Comparison of ENCODE assay signal across 3 cellular contexts in the genomic region with DNA sequence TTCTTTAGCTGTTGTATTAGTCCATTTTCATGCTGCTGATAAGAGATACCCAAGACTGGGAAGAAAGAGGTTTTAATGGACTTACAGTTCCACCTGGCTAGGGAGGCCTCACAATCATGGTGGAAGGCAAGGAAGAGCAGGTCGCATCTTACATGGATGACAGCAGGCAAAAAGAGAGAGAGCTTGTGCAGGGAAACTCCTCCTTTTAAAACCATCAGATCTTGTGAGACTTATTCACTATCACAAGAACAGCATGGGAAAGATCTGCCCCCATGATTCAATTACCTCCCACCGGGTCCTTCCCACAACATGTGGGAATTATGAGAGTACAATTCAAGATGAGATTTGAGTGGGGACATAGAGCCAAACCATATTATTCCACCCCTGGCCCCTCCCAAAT. TPM values are rescaled to one million over a fixed set of nuclear protein-coding genes. Genes with fewer than 3 reads are reported as not detected.
DNase-seq lines count a peak whose midpoint lies in the region; ATAC-seq, FAIRE-seq and TF ChIP-seq lines count a peak whose summit lies in the region.
"Not testable (repeated sequence)": the region's sequence is repeated elsewhere in the genome, so short reads cannot be mapped to it uniquely, and the experiment has no call there.

No MANE protein-coding gene starts in this region.

- not testable (repeated sequence) for BruUV-seq in K562 (replicated peaks; lab: Mats Ljungman, UMichigan)

- not testable (repeated sequence) for DNase-seq in K562 (ENCODE audit: extremely low read depth in 1 of 4, low spot score in 3 of 4); endodermal cell; endothelial cell (ENCODE audit: low spot score)

- H3K36me3 Mint-ChIP-seq in endodermal cell (ENCODE audit: low read depth) = peaks cover 68% of the 10 kb centered on the region
- peaks cover 54% of the 10 kb centered on the region for H3K36me3 Mint-ChIP-seq in endothelial cell (ENCODE audit: low read depth, unreplicated experiment)

- POLR2A ChIA-PET in K562 (lab: Yijun Ruan, JAX) = interaction anchor here (0.6 to 1.0 kb wide), 2 partner anchors 13 to 54 kb away, joined by 3 to 6 read pairs; no protein-coding TSS in a partner anchor

- H3K9me3 Mint-ChIP-seq in endodermal cell = peaks cover 54% of the 10 kb centered on the region
- H3K9me3 Mint-ChIP-seq in endothelial cell (ENCODE audit: unreplicated experiment) = peaks cover 17% of the 10 kb centered on the region

- in situ Hi-C loops in K562 (cut with MboI) = not testable (repeated sequence)

- H3K4me3 ChIP-seq in K562 = not testable (repeated sequence)
- H3K4me3 ChIP-seq in endodermal cell (ENCODE audit: low read length) = peak overlapping the region; percentile 19

- H3K4me2 ChIP-seq in K562 (ENCODE audit: insufficient read depth, low read length) = not testable (repeated sequence)

- WGBS in K562 (ENCODE audit: insufficient coverage, low coverage, missing lambda C conversion rate) = 43% methylated on average over 2 of the region's 2 CpGs
- WGBS in endodermal cell (ENCODE audit: insufficient coverage in 1 of 2, insufficient read length in 1 of 2), 2 experiments = 60 to 81% methylated on average over 1 to 2 of the region's 2 CpGs

- H3K9me1 ChIP-seq in K562 (ENCODE audit: control insufficient read depth, insufficient read depth, low read length) = not testable (repeated sequence)

- not testable (repeated sequence) for H3K4me3 Mint-ChIP-seq in endodermal cell
- peak overlapping the region; percentile 70 for H3K4me3 Mint-ChIP-seq in endothelial cell (ENCODE audit: unreplicated experiment)

- FAIRE-seq in K562 (lab: Jason Lieb, UNC) = not testable (repeated sequence)

- ATAC-seq in K562 = not testable (repeated sequence)

- H4K20me1 ChIP-seq in K562 (replicated peaks; ENCODE audit: control insufficient read depth, insufficient read depth, low read length) = not testable (repeated sequence)

- not testable (repeated sequence) for H3K27me3 ChIP-seq in K562 (ENCODE audit: control insufficient read depth in 2 of 2, insufficient read depth in 2 of 2, low read length in 2 of 2); endodermal cell (ENCODE audit: control insufficient read depth, insufficient read depth, low read length, poor library complexity, severe bottlenecking)

- H3K79me2 ChIP-seq in K562 (ENCODE audit: control insufficient read depth, insufficient read depth, low read length) = not testable (repeated sequence)

- H3K27ac ChIP-seq in K562 (ENCODE audit: extremely low read depth, low read depth, low read length); endodermal cell (ENCODE audit: low read depth, low read length): not testable (repeated sequence)

- TF ChIP-seq CTCF in K562 (IDR thresholded peaks at IDR 0.05 in 2 of 3, conservative IDR thresholded peaks at IDR 0.05 in 1 of 3; ENCODE audit: insufficient read depth in 2 of 3, low read depth in 1 of 3, low read length in 3 of 3); endodermal cell (conservative IDR thresholded peaks at IDR 0.05); endothelial cell (IDR thresholded peaks at IDR 0.05; ENCODE audit: unreplicated experiment): not testable (repeated sequence)

- intact Hi-C loops in K562 (cut with micrococcal nuclease) = not testable (repeated sequence)

- H3K27ac Mint-ChIP-seq in endodermal cell; endothelial cell (ENCODE audit: unreplicated experiment): not testable (repeated sequence)

- not testable (repeated sequence) for H3K27me3 Mint-ChIP-seq in endodermal cell (ENCODE audit: insufficient read depth); endothelial cell (ENCODE audit: unreplicated experiment)

- TF ChIP-seq POLR2A in K562 (conservative IDR thresholded peaks at IDR 0.05) = not testable (repeated sequence)

- H3K36me3 ChIP-seq in K562 (ENCODE audit: control insufficient read depth, insufficient read depth, low read length) (peaks cover 39% of the 10 kb centered on the region), endodermal cell (ENCODE audit: control insufficient read depth, insufficient read depth, low read length) (peaks cover 61% of the 10 kb centered on the region)

- not testable (repeated sequence) for TF ChIP-seq RAD21 in K562 (CRISPR knock-in tag; conservative IDR thresholded peaks at IDR 0.05 in 1 of 2, IDR thresholded peaks at IDR 0.05 in 1 of 2)

- H2AFZ ChIP-seq in K562 (ENCODE audit: low read depth, low read length) = not testable (repeated sequence)

- not testable (repeated sequence) for H3K4me1 ChIP-seq in K562 (replicated peaks in 1 of 2; ENCODE audit: control insufficient read depth in 2 of 2, insufficient read depth in 2 of 2, low read length in 2 of 2); endodermal cell (ENCODE audit: control insufficient read depth, insufficient read depth, low read length)

- not testable (repeated sequence) for TF ChIP-seq EP300 in K562 (IDR thresholded peaks at IDR 0.05; ENCODE audit: low read length)

- H3K9me3 ChIP-seq in K562 (replicated peaks; ENCODE audit: control insufficient read depth, insufficient read depth, low read depth, low read length) (peaks cover 21% of the 10 kb centered on the region), endodermal cell (ENCODE audit: control insufficient read depth, low read length) (peaks cover 63% of the 10 kb centered on the region)

- not testable (repeated sequence) for H3K9ac ChIP-seq in K562 (ENCODE audit: insufficient read depth in 1 of 2, low read depth in 2 of 2, low read length in 2 of 2); endodermal cell (ENCODE audit: extremely low read depth, low read length, poor library complexity, severe bottlenecking)

- CTCF ChIA-PET in K562 (lab: Yijun Ruan, JAX; ENCODE audit: low intra/inter-chr PET ratio) = not testable (repeated sequence)

- not testable (repeated sequence) for H3K4me1 Mint-ChIP-seq in endodermal cell; endothelial cell (ENCODE audit: unreplicated experiment)

TF ChIP-seq in K562, 482 proteins besides CTCF, POLR2A, EP300 and RAD21:
- peak; percentile 93; the same call in 1 of the 2 replicates for TF ChIP-seq ZNF431 (CRISPR knock-in tag; IDR thresholded peaks at IDR 0.05)

RNA-seq across cellular contexts. Expression of a gene that starts 48.4 kb away (rescaled TPM):
- 82.6 and 84.4 TPM in 2 replicates for total RNA-seq in K562 (2011; cell fraction: chromatin; rRNA removed; ENCODE audit: low replicate concordance)
- total RNA-seq in K562 (2011; cell fraction: nucleolus; rRNA removed) = 37.0 and 42.8 TPM in 2 replicates
- total RNA-seq in K562 (2011; cell fraction: nucleoplasm; rRNA removed) = 60.8 and 84.7 TPM in 2 replicates
- total RNA-seq in K562 (2014; rRNA removed) (16.2 and 17.5 TPM in 2 replicates), K562 (2014; rRNA removed; fragmentation: Illumina TruSeq; extraction: Trizol) (17.8 and 18.5 TPM in 2 replicates), K562 (2015; rRNA removed; fragmentation: Illumina TruSeq; extraction: Trizol) (17.6 and 20.3 TPM in 2 replicates), K562 (2021) (20.9 and 22.6 TPM in 2 replicates), endodermal cell (10 to 100 TPM; 22.9 to 26.4 TPM), endothelial cell (ENCODE audit: unreplicated experiment) (18.1 TPM)
- polyA plus RNA-seq in K562 (2011; rRNA removed) (28.8 and 29.4 TPM in 2 replicates), K562 (2014; fragmentation: Illumina TruSeq; extraction: Trizol) (19.9 and 24.3 TPM in 2 replicates), K562 (2014; fragmentation: Nextera tagmentation; extraction: Ambion mirVana) (1 to 10 TPM; 8.6 to 8.9 TPM), K562 (2014; rRNA removed) (20.8 and 25.0 TPM in 2 replicates)
- polyA plus RNA-seq in K562 (2011; cell fraction: cytosol; rRNA removed) = 20.4 and 25.5 TPM in 2 replicates
- 31.6 and 40.0 TPM in 2 replicates for polyA plus RNA-seq in K562 (2011; cell fraction: nucleus; rRNA removed)
- 13.5 and 18.1 TPM in 2 replicates for polyA plus RNA-seq in K562 (2012)
- 44.2 and 48.6 TPM in 2 replicates for polyA minus RNA-seq in K562 (2011; rRNA and poly(A)+ RNA removed)
- 16.7 and 17.8 TPM in 2 replicates for polyA minus RNA-seq in K562 (2011; cell fraction: cytosol; rRNA and poly(A)+ RNA removed)
- polyA minus RNA-seq in K562 (2011; cell fraction: nucleus; rRNA and poly(A)+ RNA removed) = 24.8 and 35.5 TPM in 2 replicates
- 19.4 TPM for polyA plus RNA-seq in endodermal cell (2013, experiment 1 of 2)
- polyA plus RNA-seq in endodermal cell (2013, experiment 2 of 2) = 18.7 TPM
